22 cellular contexts compared by ENCODE assay signal in genomic region chr2:2270808-2271415, GRCh38.
DNase-seq lines count a peak whose midpoint lies in the region; ATAC-seq, FAIRE-seq and TF ChIP-seq lines count a peak whose summit lies in the region.
"Had no signal": no experiment of that assay in that cellular context is flagged by ENCODE, and none has a peak within 500 bp of the region (broad histone marks: within the 10 kb centered on the region; RNA-seq: fewer than 3 reads in every experiment).

No MANE protein-coding gene starts in this region.

- H2AK5ac ChIP-seq in mesendoderm (ENCODE audit: low read length), result no peak overlapping the region

- H4K5ac ChIP-seq in mesendoderm (ENCODE audit: low read length), result no peak overlapping the region

- CTCF ChIA-PET in CD4-positive, alpha-beta T cell (lab: Charles Lee), result no interaction called here
- CTCF ChIA-PET in endothelial cell of umbilical vein (lab: Charles Lee), result no interaction called here

- H3K4ac ChIP-seq in mesendoderm (ENCODE audit: low read depth, low read length), result no peak overlapping the region

- no TSS peak for BruUV-seq in endothelial cell of umbilical vein (replicated peaks; lab: Mats Ljungman, UMichigan)

- H3K27ac ChIP-seq in CD4-positive, alpha-beta T cell (ENCODE audit: low read depth, low read length), result no peak overlapping the region
- H3K27ac ChIP-seq in GM23248, result peak overlapping the region; percentile 62
- peak overlapping the region; percentile 60 for H3K27ac ChIP-seq in endothelial cell of umbilical vein (ENCODE audit: insufficient read depth, low read depth, low read length)
- H3K27ac ChIP-seq in mesendoderm (ENCODE audit: low read depth, low read length), result no peak overlapping the region
- H3K27ac ChIP-seq: prostate gland had no signal

- peak overlapping the region; percentile 46 for H3K4me2 ChIP-seq in GM23248 (ENCODE audit: unreplicated experiment)
- peak overlapping the region; percentile 31 for H3K4me2 ChIP-seq in endothelial cell of umbilical vein (ENCODE audit: insufficient read depth, low read length)
- peak overlapping the region; percentile 45 for H3K4me2 ChIP-seq in skeletal muscle satellite cell (ENCODE audit: low read length)
- H3K4me2 ChIP-seq in mesendoderm (ENCODE audit: low read length), result no peak overlapping the region

- FAIRE-seq in endothelial cell of umbilical vein (lab: Jason Lieb, UNC), result no peak
- FAIRE-seq: GM12878, GM19239, HepG2, keratinocyte had no signal

- intact Hi-C loops in CD4-positive, alpha-beta T cell (cut with DNase I, micrococcal nuclease), result no loop called here
- intact Hi-C loops in endothelial cell of umbilical vein (cut with micrococcal nuclease), result no loop called here

- no peaks in the 10 kb centered on the region for H4K20me1 ChIP-seq in GM23248 (ENCODE audit: insufficient read depth)
- no peaks in the 10 kb centered on the region for H4K20me1 ChIP-seq in endothelial cell of umbilical vein (replicated peaks; ENCODE audit: control insufficient read depth, extremely low read depth, insufficient read depth, low read length)

- no peak overlapping the region for H3K23ac ChIP-seq in mesendoderm (ENCODE audit: low read length)

- H3K9me1 ChIP-seq in endothelial cell of umbilical vein (replicated peaks; ENCODE audit: control insufficient read depth, extremely low read depth, insufficient read depth, low read length), result no peaks in the 10 kb centered on the region

- H3K27me3 ChIP-seq in CD4-positive, alpha-beta T cell (ENCODE audit: control insufficient read depth, insufficient read depth, low read length), result no peaks in the 10 kb centered on the region
- H3K27me3 ChIP-seq in GM23248 (replicated peaks; ENCODE audit: insufficient read depth) (no peaks in the 10 kb centered on the region), endothelial cell of umbilical vein (ENCODE audit: control insufficient read depth in 2 of 2, insufficient read depth in 2 of 2, low read length in 2 of 2) (no peaks in the 10 kb centered on the region), skeletal muscle satellite cell (ENCODE audit: control insufficient read depth, insufficient read depth, low read length) (no peaks in the 10 kb centered on the region), mesendoderm (ENCODE audit: insufficient read depth, low read length, poor library complexity) (no peaks in the 10 kb centered on the region)

- no peaks in the 10 kb centered on the region for H3K4me1 Mint-ChIP-seq in CD4-positive, alpha-beta T cell (ENCODE audit: low read depth)
- H3K4me1 Mint-ChIP-seq: activated CD4-positive, alpha-beta memory T cell treated with anti-CD3 and anti-CD28 coated beads, Interleukin-2, amount 10 ng/mL, durations not matched to agents 7 days and 5 days; B cell; T-helper 17 cell had no signal

- H2BK15ac ChIP-seq in mesendoderm (replicated peaks; ENCODE audit: low read depth), result no peak overlapping the region

- H3K27me3 Mint-ChIP-seq in CD4-positive, alpha-beta T cell, result no peaks in the 10 kb centered on the region
- H3K27me3 Mint-ChIP-seq: activated CD4-positive, alpha-beta memory T cell treated with anti-CD3 and anti-CD28 coated beads, Interleukin-2, amount 10 ng/mL, durations not matched to agents 7 days and 5 days; B cell had no signal

- no peaks in the 10 kb centered on the region for H3K36me3 ChIP-seq in GM23248 (ENCODE audit: low read depth)
- H3K36me3 ChIP-seq in endothelial cell of umbilical vein (ENCODE audit: control insufficient read depth in 2 of 2, extremely low read depth in 1 of 2, insufficient read depth in 2 of 2, low read length in 2 of 2), result no peaks in the 10 kb centered on the region
- no peaks in the 10 kb centered on the region for H3K36me3 ChIP-seq in skeletal muscle satellite cell (ENCODE audit: insufficient read depth, low read length)
- H3K36me3 ChIP-seq in mesendoderm (ENCODE audit: control insufficient read depth, insufficient read depth, low read length), result no peaks in the 10 kb centered on the region
- H3K36me3 ChIP-seq: prostate gland had no signal

- no peak overlapping the region for H2BK5ac ChIP-seq in mesendoderm (ENCODE audit: low read length)

- H3K9ac ChIP-seq in GM23248 (peak overlapping the region; percentile 32; the same call in 1 of the 2 replicates), endothelial cell of umbilical vein (replicated peaks; ENCODE audit: extremely low read depth, insufficient read depth, low read length) (peak overlapping the region; percentile 15), skeletal muscle satellite cell (ENCODE audit: low read depth, low read length) (peak overlapping the region; percentile 77), mesendoderm (ENCODE audit: low read length) (no peak overlapping the region)

- TF ChIP-seq CTCF in CD4-positive, alpha-beta T cell (IDR thresholded peaks at IDR 0.05), result no peak
- TF ChIP-seq CTCF in endothelial cell of umbilical vein (IDR thresholded peaks at IDR 0.05; ENCODE audit: extremely low read depth in 1 of 2, insufficient read depth in 1 of 2, low read depth in 1 of 2, low read length in 2 of 2), result no peak

- no peaks in the 10 kb centered on the region for H3K79me1 ChIP-seq in mesendoderm (ENCODE audit: low read length)

- no peak overlapping the region for H3K56ac ChIP-seq in mesendoderm (ENCODE audit: low read length)

- POLR2A ChIA-PET in CD4-positive, alpha-beta T cell (lab: Charles Lee), result no interaction called here
- POLR2A ChIA-PET in endothelial cell of umbilical vein (lab: Charles Lee), result no interaction called here

- in situ Hi-C loops in GM23248 (cut with MboI), result no loop called here

- TF ChIP-seq POLR2A in endothelial cell of umbilical vein (IDR thresholded peaks at IDR 0.05; ENCODE audit: low read depth, low read length), result no peak

- no peaks in the 10 kb centered on the region for H3K79me2 ChIP-seq in GM23248 (ENCODE audit: insufficient read depth)
- no peaks in the 10 kb centered on the region for H3K79me2 ChIP-seq in endothelial cell of umbilical vein (ENCODE audit: control insufficient read depth, insufficient read depth, low read length)
- no peaks in the 10 kb centered on the region for H3K79me2 ChIP-seq in mesendoderm (ENCODE audit: control insufficient read depth, insufficient read depth, low read length)

- WGBS in GM23248 (ENCODE audit: low coverage in 1 of 2, low lambda C conversion rate in 2 of 2, missing lambda C conversion rate in 2 of 2), 2 experiments, result 49 to 55% methylated on average over 16 of the region's 16 CpGs
- WGBS in mesendoderm (ENCODE audit: extremely low coverage, insufficient coverage, low lambda C conversion rate), result no CpG with 5 or more reads among the region's 16 CpGs

- H4K8ac ChIP-seq in mesendoderm (ENCODE audit: low read depth, low read length), result no peak overlapping the region

- no peaks in the 10 kb centered on the region for H3K9me3 Mint-ChIP-seq in CD4-positive, alpha-beta T cell
- H3K9me3 Mint-ChIP-seq: activated CD4-positive, alpha-beta memory T cell treated with anti-CD3 and anti-CD28 coated beads, Interleukin-2, amount 10 ng/mL, durations not matched to agents 7 days and 5 days; H9; nephron progenitor cell had no signal

- peak; percentile 32 for ATAC-seq in CD4-positive, alpha-beta T cell (ENCODE audit: poor library complexity)
- ATAC-seq: GM12878, HepG2, T-helper 17 cell had no signal

- DNase-seq in CD4-positive, alpha-beta T cell, result no peak
- DNase-seq in GM23248 (peak; percentile 36), endothelial cell of umbilical vein (ENCODE audit: low read depth, low spot score) (no peak), midbrain (lab: John Stamatoyannopoulos, UW) (no peak), NCI-H69 (lab: John Stamatoyannopoulos, UW) (no peak), mesendoderm (no peak)
- DNase-seq: activated CD4-positive, alpha-beta memory T cell treated with anti-CD3 and anti-CD28 coated beads, Interleukin-2, amount 10 ng/mL, durations not matched to agents 7 days and 5 days; activated naive CD4-positive, alpha-beta T cell treated with anti-CD3 and anti-CD28 coated beads, Interleukin-2, amount 50 U/mL, for 16 hours; GF-D8; H9; NCI-H2171; NCI-H526 treated with DMSO at 0.1 percent for 48 hours; nephron progenitor cell; T-helper 17 cell had no signal

- no peaks in the 10 kb centered on the region for H3K9me2 ChIP-seq in GM23248 (ENCODE audit: insufficient read depth)

- H3K18ac ChIP-seq in mesendoderm (ENCODE audit: low read length), result no peak overlapping the region

- H3K4me3 ChIP-seq in GM23248 (peak overlapping the region; percentile 19; the same call in 1 of the 2 replicates), endothelial cell of umbilical vein (replicated peaks in 1 of 3; ENCODE audit: insufficient read depth in 1 of 3, low read depth in 1 of 3, low read length in 3 of 3) (no peak overlapping the region), skeletal muscle satellite cell (ENCODE audit: low read length) (peak overlapping the region; percentile 24), mesendoderm (ENCODE audit: low read length) (no peak overlapping the region)
- H3K4me3 ChIP-seq: coronary artery, GM12878, prostate gland had no signal

- H3K4me3 Mint-ChIP-seq in CD4-positive, alpha-beta T cell, result no peak overlapping the region
- H3K4me3 Mint-ChIP-seq: activated CD4-positive, alpha-beta memory T cell treated with anti-CD3 and anti-CD28 coated beads, Interleukin-2, amount 10 ng/mL, durations not matched to agents 7 days and 5 days; B cell; H9; nephron progenitor cell; T-helper 17 cell had no signal

- 0 out of 2 replicates have a peak, but pooled peaks cover 15% of the 10 kb centered on the region for H3F3A ChIP-seq in GM23248 (ENCODE audit: insufficient read depth)

- H2AFZ ChIP-seq in GM23248 (peak overlapping the region; percentile 73), endothelial cell of umbilical vein (ENCODE audit: low read depth, low read length) (peak overlapping the region; percentile 48)

- H3K9me3 ChIP-seq in CD4-positive, alpha-beta T cell (ENCODE audit: control insufficient read depth, low read length), result no peaks in the 10 kb centered on the region
- H3K9me3 ChIP-seq in GM23248 (ENCODE audit: low read depth), result no peaks in the 10 kb centered on the region
- H3K9me3 ChIP-seq in endothelial cell of umbilical vein (replicated peaks; ENCODE audit: control insufficient read depth, insufficient read depth, low read length), result peaks cover 1% of the 10 kb centered on the region
- no peaks in the 10 kb centered on the region for H3K9me3 ChIP-seq in skeletal muscle satellite cell (replicated peaks; ENCODE audit: low read length)
- H3K9me3 ChIP-seq: prostate gland had no signal

- peaks cover 17% of the 10 kb centered on the region for H3K4me1 ChIP-seq in GM23248 (ENCODE audit: insufficient read depth)
- H3K4me1 ChIP-seq in endothelial cell of umbilical vein (ENCODE audit: control insufficient read depth, extremely low read depth, insufficient read depth, low read length), result peaks cover 8% of the 10 kb centered on the region
- H3K4me1 ChIP-seq in skeletal muscle satellite cell (ENCODE audit: control insufficient read depth, insufficient read depth, low read length), result peaks cover 30% of the 10 kb centered on the region
- H3K4me1 ChIP-seq in mesendoderm (ENCODE audit: control insufficient read depth, low read depth, low read length), result no peaks in the 10 kb centered on the region
- H3K4me1 ChIP-seq: prostate gland had no signal

- H3K27ac Mint-ChIP-seq in CD4-positive, alpha-beta T cell, result no peak overlapping the region
- H3K27ac Mint-ChIP-seq: activated CD4-positive, alpha-beta memory T cell treated with anti-CD3 and anti-CD28 coated beads, Interleukin-2, amount 10 ng/mL, durations not matched to agents 7 days and 5 days; B cell; T-helper 17 cell had no signal

- no peaks in the 10 kb centered on the region for H3K36me3 Mint-ChIP-seq in CD4-positive, alpha-beta T cell (ENCODE audit: low read depth)

- H2BK120ac ChIP-seq in mesendoderm (ENCODE audit: low read depth, low read length), result no peak overlapping the region

- dilution Hi-C loops in endothelial cell of umbilical vein (cut with MboI; ENCODE audit: extremely low pct_ligation_motif_present, low sequenced_read_pairs), result no loop called here

Comparison
In these comparisons a context has a peak if more than half of its experiments do, and no peak if none do; other contexts are left out.
1. H3K27ac ChIP-seq: peak in GM23248 (single experiment) and endothelial cell of umbilical vein (single experiment); none in CD4-positive, alpha-beta T cell (single experiment) and mesendoderm (single experiment).
2. H3K4me3 ChIP-seq: peak in GM23248 (single experiment) and skeletal muscle satellite cell (single experiment); none in endothelial cell of umbilical vein (0 of 3) and mesendoderm (single experiment).